Comparison of ENCODE assay signal across 18 cellular contexts in the genomic region with DNA sequence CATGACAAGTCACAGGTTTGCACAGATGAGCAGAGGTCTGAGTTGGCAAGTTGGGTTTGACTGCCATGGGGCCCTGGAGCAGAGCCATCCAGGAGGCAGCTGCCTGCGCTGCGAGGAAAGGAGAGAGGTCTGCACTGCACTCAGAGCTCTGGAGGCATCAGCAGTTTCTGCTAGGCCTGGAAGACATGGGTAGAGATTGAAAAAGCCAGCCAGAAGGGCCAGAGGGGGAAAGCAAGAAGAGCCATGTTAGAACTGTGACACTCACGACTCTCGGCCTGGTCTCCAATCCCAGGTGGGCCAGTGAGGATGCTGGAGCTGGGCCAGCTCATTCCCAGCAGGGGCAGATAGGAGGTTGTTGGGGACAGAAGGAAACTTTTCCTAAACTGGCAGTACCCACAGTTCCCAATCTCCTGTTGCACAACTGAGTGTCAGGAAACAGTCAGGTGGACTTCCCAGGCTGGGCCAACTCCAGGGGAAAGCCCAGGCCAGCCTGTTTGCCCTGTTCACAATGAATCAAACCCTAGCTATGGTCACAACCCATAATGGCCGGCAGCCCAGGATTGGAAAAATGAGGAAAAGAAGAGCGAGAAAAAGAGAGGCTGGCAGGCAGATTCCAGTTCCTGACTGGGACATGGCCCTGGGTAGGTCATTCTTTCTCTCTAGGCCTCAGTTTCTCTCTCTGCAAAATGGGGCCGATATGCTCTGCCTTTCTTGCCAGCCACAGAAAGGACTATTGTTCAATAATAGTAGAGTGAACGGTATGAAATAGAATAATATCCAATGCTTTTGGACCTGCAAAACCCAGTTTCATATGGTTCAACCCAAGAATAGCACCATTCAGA. TPM values are rescaled to one million over a fixed set of nuclear protein-coding genes. Genes with fewer than 3 reads are reported as not detected.
DNase-seq lines count a peak whose midpoint lies in the region; ATAC-seq and TF ChIP-seq lines count a peak whose summit lies in the region.
"Had no signal": no experiment of that assay in that cellular context is flagged by ENCODE, and none has a peak within 500 bp of the region (broad histone marks: within the 10 kb centered on the region; RNA-seq: fewer than 3 reads in every experiment).

No MANE protein-coding gene starts in this region.

- ATAC-seq in RWPE2 (ENCODE audit: low read depth) (no peak), HG03175 (IDR thresholded peaks at IDR 0.05; ENCODE audit: unreplicated experiment) (no peak)
- ATAC-seq: activated CD4-positive, alpha-beta T cell treated with anti-CD3 and anti-CD28 coated beads for 36 hours; activated T-cell treated with anti-CD3 and anti-CD28 coated beads, Interleukin-2, amount 50 U/mL, for 72 hours; HCT116 had no signal

- H3K9me3 ChIP-seq in RWPE2 (ENCODE audit: severe bottlenecking), result no peaks in the 10 kb centered on the region
- H3K9me3 ChIP-seq: BLaER1 had no signal

- H3K4me1 Mint-ChIP-seq in nephron progenitor cell, result peaks cover 7% of the 10 kb centered on the region

- TF ChIP-seq CTCF in RWPE2 (IDR thresholded peaks at IDR 0.05; ENCODE audit: poor library complexity, severe bottlenecking), result no peak
- no peak for TF ChIP-seq CTCF in nephron progenitor cell (IDR thresholded peaks at IDR 0.05)

- H3K4me1 ChIP-seq in RWPE2 (ENCODE audit: insufficient read depth, poor library complexity, severe bottlenecking), result peaks cover 3% of the 10 kb centered on the region

- intact Hi-C loops in posterior vena cava (cut with DNase I), result no loop called here

- H3K36me3 ChIP-seq in RWPE2 (ENCODE audit: low read depth), result no peaks in the 10 kb centered on the region

- no peak overlapping the region for H3K27ac Mint-ChIP-seq in nephron progenitor cell
- H3K27ac Mint-ChIP-seq: activated CD4-positive, alpha-beta T cell treated with anti-CD3 and anti-CD28 coated beads for 36 hours; dendritic cell treated with granulocyte-macrophage colony-stimulating factor and Interleukin-4, amounts not matched to agents 40 ng/mL and 50 ng/mL, for 4 days had no signal

- no peak overlapping the region for H3K27ac ChIP-seq in RWPE2 (ENCODE audit: poor library complexity, severe bottlenecking)
- H3K27ac ChIP-seq: BLaER1, PC-9 had no signal

- no peak overlapping the region for H3K4me3 ChIP-seq in RWPE2 (ENCODE audit: severe bottlenecking)
- H3K4me3 ChIP-seq: BLaER1, PC-9 had no signal

- no peak overlapping the region for H3K4me3 Mint-ChIP-seq in nephron progenitor cell
- H3K4me3 Mint-ChIP-seq: activated CD4-positive, alpha-beta T cell treated with anti-CD3 and anti-CD28 coated beads for 36 hours; activated T-cell treated with anti-CD3 and anti-CD28 coated beads, Interleukin-2, amount 50 U/mL, for 72 hours; dendritic cell treated with granulocyte-macrophage colony-stimulating factor and Interleukin-4, amounts not matched to agents 40 ng/mL and 50 ng/mL, for 4 days had no signal

- peak; percentile 59 for DNase-seq in DMS 273 (lab: John Stamatoyannopoulos, UW; ENCODE audit: unreplicated experiment)
- peak; percentile 27 for DNase-seq in RWPE2 (ENCODE audit: low spot score)
- peak; percentile 56 for DNase-seq in fibroblast of gingiva (ENCODE audit: low read depth)
- DNase-seq in posterior vena cava (ENCODE audit: low spot score), result peak; percentile 73
- no peak for DNase-seq in KG1 (lab: John Stamatoyannopoulos, UW)
- DNase-seq in middle frontal gyrus (ENCODE audit: extremely low spot score, low spot score), result no peak
- DNase-seq in nephron progenitor cell, result no peak
- DNase-seq: activated CD4-positive, alpha-beta T cell treated with anti-CD3 and anti-CD28 coated beads for 36 hours; activated T-cell treated with anti-CD3 and anti-CD28 coated beads, Interleukin-2, amount 50 U/mL, for 72 hours; DND-41; NCI-H2029; NCI-H69; occipital lobe; PC-9 had no signal

- H3K9me3 Mint-ChIP-seq in nephron progenitor cell, result no peaks in the 10 kb centered on the region
- H3K9me3 Mint-ChIP-seq: activated T-cell treated with anti-CD3 and anti-CD28 coated beads, Interleukin-2, amount 50 U/mL, for 72 hours; dendritic cell treated with granulocyte-macrophage colony-stimulating factor and Interleukin-4, amounts not matched to agents 40 ng/mL and 50 ng/mL, for 4 days had no signal

- H3K36me3 Mint-ChIP-seq in nephron progenitor cell (ENCODE audit: low read depth), result peaks cover 24% of the 10 kb centered on the region

- H3K27me3 ChIP-seq in RWPE2 (ENCODE audit: insufficient read depth, poor library complexity, severe bottlenecking), result no peaks in the 10 kb centered on the region
- H3K27me3 ChIP-seq: BLaER1 had no signal

- H3K27me3 Mint-ChIP-seq in nephron progenitor cell (ENCODE audit: low read depth, poor library complexity), result peaks cover 8% of the 10 kb centered on the region
- H3K27me3 Mint-ChIP-seq: dendritic cell treated with granulocyte-macrophage colony-stimulating factor and Interleukin-4, amounts not matched to agents 40 ng/mL and 50 ng/mL, for 4 days had no signal

RNA-seq across cellular contexts. Expression of a gene that starts 7.8 kb away (rescaled TPM):
- total RNA-seq in posterior vena cava, result 1 to 10 TPM in 1 of 2 donors, not detected in 1; 1.8 TPM
- total RNA-seq: activated CD4-positive, alpha-beta T cell treated with anti-CD3 and anti-CD28 coated beads for 36 hours; activated T-cell treated with anti-CD3 and anti-CD28 coated beads, Interleukin-2, amount 50 U/mL, for 72 hours; occipital lobe; PC-9 had no signal

RNA-seq across cellular contexts. Expression of a gene that starts 14.6 kb away (rescaled TPM):
- total RNA-seq in posterior vena cava, result not detected
- total RNA-seq: activated CD4-positive, alpha-beta T cell treated with anti-CD3 and anti-CD28 coated beads for 36 hours; activated T-cell treated with anti-CD3 and anti-CD28 coated beads, Interleukin-2, amount 50 U/mL, for 72 hours; occipital lobe; PC-9 had no signal

Comparison
In these comparisons a context has a peak if more than half of its experiments do, and no peak if none do; other contexts are left out.
1. DNase-seq: peak in DMS 273 (single experiment), RWPE2 (single experiment), fibroblast of gingiva (single experiment) and posterior vena cava (single experiment); none in KG1 (single experiment), middle frontal gyrus (single experiment) and nephron progenitor cell (single experiment).